ENCODE assay signal across 21 cellular contexts in the genomic region with DNA sequence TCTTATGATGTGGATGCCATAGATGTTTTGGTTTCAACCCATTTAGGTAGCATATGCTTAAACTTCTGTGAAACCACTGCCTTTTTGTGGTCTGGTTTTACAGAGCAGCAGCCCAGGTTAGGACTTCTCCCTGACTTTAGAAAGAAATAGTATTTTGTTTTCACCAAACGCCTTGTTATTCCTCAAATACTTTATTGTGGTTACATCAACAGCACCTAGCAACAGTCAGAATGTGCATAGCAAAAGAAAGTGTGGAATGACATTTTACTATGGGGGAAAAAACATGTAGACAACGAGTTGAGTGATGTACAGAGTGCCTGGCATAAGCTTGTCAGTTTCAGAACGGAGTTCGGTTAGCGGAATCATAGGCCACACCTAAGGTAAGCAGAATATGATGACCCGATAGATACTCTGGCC.
DNase-seq lines count a peak whose midpoint lies in the region; ATAC-seq and TF ChIP-seq lines count a peak whose summit lies in the region.
"Had no signal": no experiment of that assay in that cellular context is flagged by ENCODE, and none has a peak within 500 bp of the region (broad histone marks: within the 10 kb centered on the region; RNA-seq: fewer than 3 reads in every experiment).

No MANE protein-coding gene starts in this region.

- no peaks in the 10 kb centered on the region for H3K9me3 ChIP-seq in CD4-positive, alpha-beta memory T cell (ENCODE audit: control insufficient read depth in 1 of 2, low read length in 2 of 2)
- H3K9me3 ChIP-seq in endodermal cell (ENCODE audit: control insufficient read depth, low read length), result no peaks in the 10 kb centered on the region
- H3K9me3 ChIP-seq: gastrocnemius medialis, right atrium auricular region, SK-N-SH, uterus had no signal

- DNase-seq in activated CD4-positive, CD25-positive, alpha-beta regulatory T cell treated with anti-CD3 and anti-CD28 coated beads, Interleukin-2, amount 50 U/mL, for 72 hours, result no peak
- peak in 4 of 5 donors; percentile 19 to 27 (median 22) for DNase-seq in CD4-positive, alpha-beta memory T cell
- peak; percentile 37 for DNase-seq in activated CD4-positive, alpha-beta memory T cell treated with anti-CD3 and anti-CD28 coated beads for 36 hours
- DNase-seq in astrocyte of the hippocampus (ENCODE audit: low read depth, low spot score), result peak; percentile 56
- no peak for DNase-seq in endodermal cell
- DNase-seq in MV-4-11 (lab: John Stamatoyannopoulos, UW), result no peak
- DNase-seq in progenitor cell of endocrine pancreas (ENCODE audit: low spot score, unreplicated experiment), result no peak
- DNase-seq: anterior cingulate cortex, cerebellar nuclear complex, COR-L47, gastrocnemius medialis, kidney glomerular epithelial cell, NCI-H1105 treated with DMSO at 0.1 percent for 48 hours, NCI-H510A, SK-N-SH, uterus had no signal

- H3K4me3 Mint-ChIP-seq in CD4-positive, alpha-beta memory T cell, result peak overlapping the region; percentile 21 to 75 (median 64)
- no peak overlapping the region for H3K4me3 Mint-ChIP-seq in activated CD4-positive, alpha-beta memory T cell treated with anti-CD3 and anti-CD28 coated beads for 36 hours
- no peak overlapping the region for H3K4me3 Mint-ChIP-seq in endodermal cell
- no peak overlapping the region for H3K4me3 Mint-ChIP-seq in progenitor cell of endocrine pancreas (ENCODE audit: low read depth)
- H3K4me3 Mint-ChIP-seq: memory B cell had no signal

- H3K4me3 ChIP-seq in CD4-positive, alpha-beta memory T cell (ENCODE audit: low read length in 2 of 2), result no peak overlapping the region
- no peak overlapping the region for H3K4me3 ChIP-seq in endodermal cell (ENCODE audit: low read length)
- H3K4me3 ChIP-seq: gastrocnemius medialis, right atrium auricular region, uterus had no signal

- CTCF ChIA-PET in CD4-positive, alpha-beta memory T cell (lab: Charles Lee; ENCODE audit: partially characterized antibody), result interaction anchor here (1.0 to 3.5 kb wide), 6 partner anchors 9 to 62 kb away, joined by 3 to 15 read pairs (median 4); no protein-coding TSS in a partner anchor
- CTCF ChIA-PET in activated CD4-positive, alpha-beta memory T cell treated with anti-CD3 and anti-CD28 coated beads for 36 hours (lab: Charles Lee), result interaction anchor here (0.7 to 1.1 kb wide), 3 partner anchors 23 to 618 kb away, joined by 3 to 4 read pairs (median 3); no protein-coding TSS in a partner anchor

- 88 to 91% methylated on average over 4 to 6 of the region's 6 CpGs for WGBS in endodermal cell (ENCODE audit: insufficient coverage in 1 of 2, insufficient read length in 1 of 2), 2 experiments

- no peaks in the 10 kb centered on the region for H3K9me3 Mint-ChIP-seq in CD4-positive, alpha-beta memory T cell
- H3K9me3 Mint-ChIP-seq in activated CD4-positive, alpha-beta memory T cell treated with anti-CD3 and anti-CD28 coated beads for 36 hours, result no peaks in the 10 kb centered on the region
- H3K9me3 Mint-ChIP-seq in endodermal cell (no peaks in the 10 kb centered on the region), progenitor cell of endocrine pancreas (ENCODE audit: low read depth) (peaks cover 2% of the 10 kb centered on the region)
- H3K9me3 Mint-ChIP-seq: memory B cell had no signal

- peak overlapping the region; percentile 16 to 78 (median 59) for H3K27ac Mint-ChIP-seq in CD4-positive, alpha-beta memory T cell
- peak overlapping the region; percentile 14 for H3K27ac Mint-ChIP-seq in activated CD4-positive, alpha-beta memory T cell treated with anti-CD3 and anti-CD28 coated beads for 36 hours
- H3K27ac Mint-ChIP-seq in endodermal cell (no peak overlapping the region), progenitor cell of endocrine pancreas (no peak overlapping the region)
- H3K27ac Mint-ChIP-seq: memory B cell had no signal

- H3K27me3 Mint-ChIP-seq in CD4-positive, alpha-beta memory T cell, result no peaks in the 10 kb centered on the region
- H3K27me3 Mint-ChIP-seq in activated CD4-positive, alpha-beta memory T cell treated with anti-CD3 and anti-CD28 coated beads for 36 hours, result no peaks in the 10 kb centered on the region
- H3K27me3 Mint-ChIP-seq in endodermal cell (ENCODE audit: insufficient read depth) (no peaks in the 10 kb centered on the region), progenitor cell of endocrine pancreas (no peaks in the 10 kb centered on the region)

- H3K4me1 Mint-ChIP-seq in CD4-positive, alpha-beta memory T cell, result peaks cover 45 to 75% (median 58%) of the 10 kb centered on the region in 4 donors
- peaks cover 61% of the 10 kb centered on the region for H3K4me1 Mint-ChIP-seq in activated CD4-positive, alpha-beta memory T cell treated with anti-CD3 and anti-CD28 coated beads for 36 hours (ENCODE audit: low read depth)
- no peaks in the 10 kb centered on the region for H3K4me1 Mint-ChIP-seq in endodermal cell
- H3K4me1 Mint-ChIP-seq in progenitor cell of endocrine pancreas (ENCODE audit: low read depth), result no peaks in the 10 kb centered on the region
- H3K4me1 Mint-ChIP-seq: memory B cell had no signal

- H3K36me3 Mint-ChIP-seq in CD4-positive, alpha-beta memory T cell, result no peaks in the 10 kb centered on the region
- H3K36me3 Mint-ChIP-seq in activated CD4-positive, alpha-beta memory T cell treated with anti-CD3 and anti-CD28 coated beads for 36 hours, result no peaks in the 10 kb centered on the region
- no peaks in the 10 kb centered on the region for H3K36me3 Mint-ChIP-seq in endodermal cell (ENCODE audit: low read depth)
- no peaks in the 10 kb centered on the region for H3K36me3 Mint-ChIP-seq in progenitor cell of endocrine pancreas (ENCODE audit: insufficient read depth)
- H3K36me3 Mint-ChIP-seq: memory B cell had no signal

- intact Hi-C loops in CD4-positive, alpha-beta memory T cell (cut with micrococcal nuclease), result no loop called here
- intact Hi-C loops in activated CD4-positive, alpha-beta memory T cell treated with anti-CD3 and anti-CD28 coated beads for 36 hours (cut with micrococcal nuclease), result loop anchor here (1.0 to 5.0 kb wide), 5 partner anchors 25 to 616 kb away; no protein-coding TSS in a partner anchor

- POLR2A ChIA-PET in CD4-positive, alpha-beta memory T cell (lab: Charles Lee; ENCODE audit: partially characterized antibody), result interaction anchor here (0.7 to 2.2 kb wide), 4 partner anchors 16 to 45 kb away, joined by 3 to 10 read pairs (median 4); no protein-coding TSS in a partner anchor
- POLR2A ChIA-PET in activated CD4-positive, alpha-beta memory T cell treated with anti-CD3 and anti-CD28 coated beads for 36 hours (lab: Charles Lee), result interaction anchor here (0.6 to 2.4 kb wide), 3 partner anchors 23 to 199 kb away, joined by 3 to 13 read pairs (median 4); no protein-coding TSS in a partner anchor

- no peaks in the 10 kb centered on the region for H3K27me3 ChIP-seq in CD4-positive, alpha-beta memory T cell (ENCODE audit: insufficient read depth, low read length)
- H3K27me3 ChIP-seq in endodermal cell (ENCODE audit: control insufficient read depth, insufficient read depth, low read length, poor library complexity, severe bottlenecking), result no peaks in the 10 kb centered on the region
- H3K27me3 ChIP-seq: gastrocnemius medialis, right atrium auricular region, uterus had no signal

- TF ChIP-seq CTCF in endodermal cell (conservative IDR thresholded peaks at IDR 0.05) (no peak), progenitor cell of endocrine pancreas (IDR thresholded peaks at IDR 0.05; ENCODE audit: unreplicated experiment) (no peak)

- peak; percentile 48 to 61 for ATAC-seq in activated CD4-positive, CD25-positive, alpha-beta regulatory T cell treated with anti-CD3 and anti-CD28 coated beads, Interleukin-2, amount 50 U/mL, for 24 hours
- ATAC-seq: esophagus mucosa, gastrocnemius medialis had no signal

- H3K4me1 ChIP-seq in CD4-positive, alpha-beta memory T cell (ENCODE audit: insufficient read depth, low read length), result peaks cover 68% of the 10 kb centered on the region
- H3K4me1 ChIP-seq in endodermal cell (ENCODE audit: control insufficient read depth, insufficient read depth, low read length), result no peaks in the 10 kb centered on the region
- H3K4me1 ChIP-seq: right atrium auricular region, uterus had no signal

- H3K36me3 ChIP-seq in CD4-positive, alpha-beta memory T cell (ENCODE audit: insufficient read depth, low read length), result no peaks in the 10 kb centered on the region
- no peaks in the 10 kb centered on the region for H3K36me3 ChIP-seq in endodermal cell (ENCODE audit: control insufficient read depth, insufficient read depth, low read length)
- H3K36me3 ChIP-seq: gastrocnemius medialis, right atrium auricular region, uterus had no signal

- H3K27ac ChIP-seq in CD4-positive, alpha-beta memory T cell (ENCODE audit: low read depth, low read length), result peak overlapping the region; percentile 5
- H3K27ac ChIP-seq in endodermal cell (ENCODE audit: low read depth, low read length), result no peak overlapping the region
- H3K27ac ChIP-seq: 22Rv1, gastrocnemius medialis, right atrium auricular region, uterus had no signal

- H3K9ac ChIP-seq in endodermal cell (ENCODE audit: extremely low read depth, low read length, poor library complexity, severe bottlenecking), result no peak overlapping the region
- H3K9ac ChIP-seq: SK-N-SH had no signal

Comparison
In these comparisons a context has a peak if more than half of its experiments do, and no peak if none do; other contexts are left out.
1. DNase-seq: peak in CD4-positive, alpha-beta memory T cell (4 of 5), activated CD4-positive, alpha-beta memory T cell treated with anti-CD3 and anti-CD28 coated beads for 36 hours (single experiment) and astrocyte of the hippocampus (single experiment); none in activated CD4-positive, CD25-positive, alpha-beta regulatory T cell treated with anti-CD3 and anti-CD28 coated beads, Interleukin-2, amount 50 U/mL, for 72 hours (single experiment), endodermal cell (single experiment), MV-4-11 (single experiment) and progenitor cell of endocrine pancreas (single experiment).
2. H3K27ac Mint-ChIP-seq: peak in CD4-positive, alpha-beta memory T cell (7 of 7) and activated CD4-positive, alpha-beta memory T cell treated with anti-CD3 and anti-CD28 coated beads for 36 hours (single experiment); none in endodermal cell (single experiment) and progenitor cell of endocrine pancreas (single experiment).
3. H3K4me3 Mint-ChIP-seq: peak in CD4-positive, alpha-beta memory T cell (8 of 8); none in activated CD4-positive, alpha-beta memory T cell treated with anti-CD3 and anti-CD28 coated beads for 36 hours (single experiment), endodermal cell (single experiment) and progenitor cell of endocrine pancreas (single experiment).